In genomic region chr17:32484628-32485027, GRCh38 we compare ENCODE assay signal across 18 cellular contexts. TPM values are rescaled to one million over a fixed set of nuclear protein-coding genes. Genes with fewer than 3 reads are reported as not detected.
DNase-seq lines count a peak whose midpoint lies in the region; ATAC-seq and TF ChIP-seq lines count a peak whose summit lies in the region.
"Had no signal": no experiment of that assay in that cellular context is flagged by ENCODE, and none has a peak within 500 bp of the region (broad histone marks: within the 10 kb centered on the region; RNA-seq: fewer than 3 reads in every experiment).

No MANE protein-coding gene starts in this region.

- intact Hi-C loops in CD4-positive, alpha-beta T cell (cut with DNase I, micrococcal nuclease): loop anchor here (10.0 kb wide), 1 partner anchor 390 kb away; the partner anchor contains the start of gene MYO1D (in 2 of the 2)

- H3K9me3 Mint-ChIP-seq in CD4-positive, alpha-beta T cell: no peaks in the 10 kb centered on the region
- peaks cover 0 to 3% (median 0%) of the 10 kb centered on the region in 5 experiments for H3K9me3 Mint-ChIP-seq in brain

- DNase-seq in DMS 273 (lab: John Stamatoyannopoulos, UW; ENCODE audit: unreplicated experiment) (peak; percentile 14), DMS 273 treated with DMSO at 0.1 percent for 48 hours (lab: John Stamatoyannopoulos, UW) (no peak), osteoblast (ENCODE audit: insufficient read length, low spot score, missing footprints) (peak; percentile 26), SJCRH30 (no peak), EL (no peak)
- DNase-seq in CD4-positive, alpha-beta T cell: no peak
- DNase-seq: activated CD4-positive, alpha-beta T cell treated with anti-CD3 and anti-CD28 coated beads, Interleukin-2, amount 50 U/mL, for 1 hour; effector CD4-positive, alpha-beta T cell; NCI-H1092; NCI-H2029 treated with DMSO at 0.1 percent for 48 hours; NCI-H345; small intestine; stimulated activated naive CD4-positive, alpha-beta T cell; thyroid gland had no signal

- H3K36me3 ChIP-seq in osteoblast (ENCODE audit: insufficient read depth, low read length) (peaks cover 31% of the 10 kb centered on the region), SJCRH30 (peaks cover 22% of the 10 kb centered on the region)

- peaks cover 52% of the 10 kb centered on the region for H3K36me3 Mint-ChIP-seq in CD4-positive, alpha-beta T cell (ENCODE audit: low read depth)
- peaks cover 40% of the 10 kb centered on the region for H3K36me3 Mint-ChIP-seq in brain

- H3K27ac ChIP-seq in CD4-positive, alpha-beta T cell (ENCODE audit: low read depth, low read length): no peak overlapping the region
- H3K27ac ChIP-seq in osteoblast (ENCODE audit: low read depth, low read length): no peak overlapping the region
- H3K27ac ChIP-seq in SJCRH30: no peak overlapping the region
- H3K27ac ChIP-seq: SJSA1 had no signal

- ATAC-seq in CD4-positive, alpha-beta T cell (ENCODE audit: poor library complexity): no peak
- no peak for ATAC-seq in GM18867 (IDR thresholded peaks at IDR 0.05; ENCODE audit: unreplicated experiment)
- ATAC-seq: left lobe of liver had no signal

- peaks cover 10% of the 10 kb centered on the region for H4K20me1 ChIP-seq in osteoblast (ENCODE audit: insufficient read depth, low read length)

- no peak for TF ChIP-seq CTCF in CD4-positive, alpha-beta T cell (IDR thresholded peaks at IDR 0.05)
- TF ChIP-seq CTCF in brain (conservative IDR thresholded peaks at IDR 0.05) (no peak), osteoblast (IDR thresholded peaks at IDR 0.05; ENCODE audit: extremely low read depth, low read depth, low read length) (no peak)

- H3K4me1 Mint-ChIP-seq in CD4-positive, alpha-beta T cell (ENCODE audit: low read depth): peaks cover 39% of the 10 kb centered on the region
- peaks cover 63% of the 10 kb centered on the region for H3K4me1 Mint-ChIP-seq in brain

- no peaks in the 10 kb centered on the region for H3K27me3 Mint-ChIP-seq in CD4-positive, alpha-beta T cell
- H3K27me3 Mint-ChIP-seq in brain: peaks cover 5% of the 10 kb centered on the region

- POLR2A ChIA-PET in CD4-positive, alpha-beta T cell (lab: Charles Lee): interaction anchor here (1.2 to 5.2 kb wide), 7 partner anchors 13 to 40 kb away, joined by 3 to 51 read pairs (median 8); partner anchors contain the start of gene PSMD11

- no peaks in the 10 kb centered on the region for H3K79me2 ChIP-seq in osteoblast (ENCODE audit: insufficient read depth, low read length)

- no peak overlapping the region for H3K4me2 ChIP-seq in osteoblast (ENCODE audit: insufficient read depth, low read length)

- no peak overlapping the region for H2AFZ ChIP-seq in osteoblast (ENCODE audit: low read length)

- peak overlapping the region; percentile 69 for H3K4me3 Mint-ChIP-seq in CD4-positive, alpha-beta T cell
- H3K4me3 Mint-ChIP-seq in brain: peak overlapping the region in 4 of 5 experiments; percentile 39 to 82 (median 58)

- CTCF ChIA-PET in CD4-positive, alpha-beta T cell (lab: Charles Lee): interaction anchor here (1.1 to 5.0 kb wide), 9 partner anchors 10 to 392 kb away, joined by 3 to 28 read pairs (median 6); partner anchors contain the start of genes MYO1D and PSMD11

- H3K27ac Mint-ChIP-seq in CD4-positive, alpha-beta T cell: peak overlapping the region; percentile 76
- peak overlapping the region; percentile 96 to 99 (median 99) for H3K27ac Mint-ChIP-seq in brain

- H3K4me1 ChIP-seq in osteoblast (ENCODE audit: insufficient read depth, low read length): peaks cover 16% of the 10 kb centered on the region
- H3K4me1 ChIP-seq in SJCRH30: peaks cover 8% of the 10 kb centered on the region; the same call in 1 of the 2 replicates

- no peaks in the 10 kb centered on the region for H3K9me3 ChIP-seq in CD4-positive, alpha-beta T cell (ENCODE audit: control insufficient read depth, low read length)
- H3K9me3 ChIP-seq in osteoblast (ENCODE audit: low read depth, low read length) (no peaks in the 10 kb centered on the region), SJCRH30 (replicated peaks) (no peaks in the 10 kb centered on the region)
- H3K9me3 ChIP-seq: SJSA1, thyroid gland had no signal

- no peak overlapping the region for H3K4me3 ChIP-seq in osteoblast (ENCODE audit: insufficient read depth, low read length)
- H3K4me3 ChIP-seq in SJCRH30: no peak overlapping the region
- H3K4me3 ChIP-seq: SJSA1, thyroid gland had no signal

- H3K27me3 ChIP-seq in CD4-positive, alpha-beta T cell (ENCODE audit: control insufficient read depth, insufficient read depth, low read length): no peaks in the 10 kb centered on the region
- H3K27me3 ChIP-seq in osteoblast (ENCODE audit: insufficient read depth, low read length) (no peaks in the 10 kb centered on the region), SJCRH30 (no peaks in the 10 kb centered on the region)
- H3K27me3 ChIP-seq: SJSA1, thyroid gland had no signal

RNA-seq across cellular contexts. Expression of gene CDK5R1, which starts 2.2 kb away (rescaled TPM):
- 10 to 100 TPM; 21.7 to 22.5 TPM for total RNA-seq in CD4-positive, alpha-beta T cell
- 71.1 TPM for polyA plus RNA-seq in brain (ENCODE audit: insufficient read depth, low read depth, low replicate concordance)
- 0.59 and 0.72 TPM in 2 replicates for total RNA-seq in osteoblast
- total RNA-seq in SJCRH30 (2014; rRNA removed; shearing (Covaris generic)): 3.6 and 4.7 TPM in 2 replicates

RNA-seq across cellular contexts. Expression of gene PSMD11, which starts 40.3 kb away (rescaled TPM):
- 10 to 100 TPM; 67.6 to 68.7 TPM for total RNA-seq in CD4-positive, alpha-beta T cell
- polyA plus RNA-seq in brain (ENCODE audit: insufficient read depth, low read depth, low replicate concordance): 75.5 TPM
- 61.2 and 84.9 TPM in 2 replicates for total RNA-seq in osteoblast
- 172 and 173 TPM in 2 replicates for total RNA-seq in SJCRH30 (2014; rRNA removed; shearing (Covaris generic))

Comparison
In these comparisons a context has a peak if more than half of its experiments do, and no peak if none do; other contexts are left out.
1. DNase-seq: peak in DMS 273 (single experiment) and osteoblast (single experiment); none in DMS 273 treated with DMSO at 0.1 percent for 48 hours (single experiment), CD4-positive, alpha-beta T cell (0 of 10), SJCRH30 (0 of 2) and EL (single experiment).